21 cellular contexts compared by ENCODE assay signal in genomic region chr12:68918960-68919359, GRCh38.
"Had no signal": no experiment of that assay in that cellular context is flagged by ENCODE, and none has a peak within 500 bp of the region (broad histone marks: within the 10 kb centered on the region; RNA-seq: fewer than 3 reads in every experiment).

No MANE protein-coding gene starts in this region.

- H3K36me3 ChIP-seq: ascending aorta, MG63 had no signal

- H3K27ac ChIP-seq: ascending aorta, body of pancreas had no signal

- H3K4me3 ChIP-seq: ascending aorta, body of pancreas, MG63 had no signal

- H3K27me3 ChIP-seq: ascending aorta, body of pancreas, MG63 had no signal

- H3K36me3 Mint-ChIP-seq: activated naive CD4-positive, alpha-beta T cell treated with anti-CD3 and anti-CD28 coated beads, Interleukin-2, amount 10 ng/mL, durations not matched to agents 7 days and 5 days had no signal

- ATAC-seq: body of pancreas, T-helper 17 cell had no signal

- H3K4me1 Mint-ChIP-seq: activated B cell treated with CpG ODN at 0.5 μM for 24 hours; activated naive CD4-positive, alpha-beta T cell treated with anti-CD3 and anti-CD28 coated beads, Interleukin-2, amount 10 ng/mL, durations not matched to agents 7 days and 5 days; central memory CD8-positive, alpha-beta T cell had no signal

- H3K4me3 Mint-ChIP-seq: activated B cell treated with CpG ODN at 0.5 μM for 24 hours; activated naive CD4-positive, alpha-beta T cell treated with anti-CD3 and anti-CD28 coated beads, Interleukin-2, amount 10 ng/mL, durations not matched to agents 7 days and 5 days; central memory CD8-positive, alpha-beta T cell; T-helper 17 cell had no signal

- DNase-seq: activated B cell treated with CpG ODN at 0.5 μM for 24 hours; activated gamma-delta T cell; activated naive CD4-positive, alpha-beta T cell treated with anti-CD3 and anti-CD28 coated beads, Interleukin-2, amount 10 ng/mL, durations not matched to agents 7 days and 5 days; amniotic stem cell; body of pancreas; MG63; MV-4-11; NCI-H1092 treated with DMSO at 0.1 percent for 48 hours; NCI-H1417 treated with DMSO at 0.1 percent for 48 hours; NCI-H1694; NCI-H2029; NCI-H2107; NCI-H345; NCI-H510A; NCI-H526 treated with DMSO at 0.1 percent for 48 hours; NCI-H82; SIG-M5; T-helper 17 cell; T1000 had no signal

- H3K9me3 ChIP-seq: ascending aorta, body of pancreas, MG63 had no signal

- H3K27ac Mint-ChIP-seq: activated B cell treated with CpG ODN at 0.5 μM for 24 hours; activated naive CD4-positive, alpha-beta T cell treated with anti-CD3 and anti-CD28 coated beads, Interleukin-2, amount 10 ng/mL, durations not matched to agents 7 days and 5 days; T-helper 17 cell had no signal

- H3K9me3 Mint-ChIP-seq: activated B cell treated with CpG ODN at 0.5 μM for 24 hours; activated naive CD4-positive, alpha-beta T cell treated with anti-CD3 and anti-CD28 coated beads, Interleukin-2, amount 10 ng/mL, durations not matched to agents 7 days and 5 days; central memory CD8-positive, alpha-beta T cell had no signal

- H3K27me3 Mint-ChIP-seq: activated B cell treated with CpG ODN at 0.5 μM for 24 hours; activated naive CD4-positive, alpha-beta T cell treated with anti-CD3 and anti-CD28 coated beads, Interleukin-2, amount 10 ng/mL, durations not matched to agents 7 days and 5 days; central memory CD8-positive, alpha-beta T cell; T-helper 17 cell had no signal
